ENCODE assay signal across 1 cellular context in genomic region chr17:82230627-82231311, GRCh38.
A peak's percentile ranks its signal among the peaks of the same experiment; 100 is the strongest.
TF ChIP-seq lines count a peak whose summit lies in the region.

No MANE protein-coding gene starts in this region.

TF ChIP-seq in HepG2, 621 proteins besides CTCF, POLR2A, EP300 and RAD21 (continued from another document and continues in another):
- TF ChIP-seq, protein P1, sequence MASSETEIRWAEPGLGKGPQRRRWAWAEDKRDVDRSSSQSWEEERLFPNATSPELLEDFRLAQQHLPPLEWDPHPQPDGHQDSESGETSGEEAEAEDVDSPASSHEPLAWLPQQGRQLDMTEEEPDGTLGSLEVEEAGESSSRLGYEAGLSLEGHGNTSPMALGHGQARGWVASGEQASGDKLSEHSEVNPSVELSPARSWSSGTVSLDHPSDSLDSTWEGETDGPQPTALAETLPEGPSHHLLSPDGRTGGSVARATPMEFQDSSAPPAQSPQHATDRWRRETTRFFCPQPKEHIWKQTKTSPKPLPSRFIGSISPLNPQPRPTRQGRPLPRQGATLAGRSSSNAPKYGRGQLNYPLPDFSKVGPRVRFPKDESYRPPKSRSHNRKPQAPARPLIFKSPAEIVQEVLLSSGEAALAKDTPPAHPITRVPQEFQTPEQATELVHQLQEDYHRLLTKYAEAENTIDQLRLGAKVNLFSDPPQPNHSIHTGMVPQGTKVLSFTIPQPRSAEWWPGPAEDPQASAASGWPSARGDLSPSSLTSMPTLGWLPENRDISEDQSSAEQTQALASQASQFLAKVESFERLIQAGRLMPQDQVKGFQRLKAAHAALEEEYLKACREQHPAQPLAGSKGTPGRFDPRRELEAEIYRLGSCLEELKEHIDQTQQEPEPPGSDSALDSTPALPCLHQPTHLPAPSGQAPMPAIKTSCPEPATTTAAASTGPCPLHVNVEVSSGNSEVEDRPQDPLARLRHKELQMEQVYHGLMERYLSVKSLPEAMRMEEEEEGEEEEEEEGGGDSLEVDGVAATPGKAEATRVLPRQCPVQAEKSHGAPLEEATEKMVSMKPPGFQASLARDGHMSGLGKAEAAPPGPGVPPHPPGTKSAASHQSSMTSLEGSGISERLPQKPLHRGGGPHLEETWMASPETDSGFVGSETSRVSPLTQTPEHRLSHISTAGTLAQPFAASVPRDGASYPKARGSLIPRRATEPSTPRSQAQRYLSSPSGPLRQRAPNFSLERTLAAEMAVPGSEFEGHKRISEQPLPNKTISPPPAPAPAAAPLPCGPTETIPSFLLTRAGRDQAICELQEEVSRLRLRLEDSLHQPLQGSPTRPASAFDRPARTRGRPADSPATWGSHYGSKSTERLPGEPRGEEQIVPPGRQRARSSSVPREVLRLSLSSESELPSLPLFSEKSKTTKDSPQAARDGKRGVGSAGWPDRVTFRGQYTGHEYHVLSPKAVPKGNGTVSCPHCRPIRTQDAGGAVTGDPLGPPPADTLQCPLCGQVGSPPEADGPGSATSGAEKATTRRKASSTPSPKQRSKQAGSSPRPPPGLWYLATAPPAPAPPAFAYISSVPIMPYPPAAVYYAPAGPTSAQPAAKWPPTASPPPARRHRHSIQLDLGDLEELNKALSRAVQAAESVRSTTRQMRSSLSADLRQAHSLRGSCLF (CRISPR knock-in tag; IDR thresholded peaks at IDR 0.05; ENCODE audit: borderline replicate concordance): peak; percentile 93; the same call in 1 of the 2 replicates
- TF ChIP-seq MED13 (CRISPR knock-in tag; IDR thresholded peaks at IDR 0.05) (peak; percentile 96), PREB (CRISPR knock-in tag; IDR thresholded peaks at IDR 0.05) (peak; percentile 90; the same call in 1 of the 2 replicates), THAP7 (CRISPR knock-in tag; IDR thresholded peaks at IDR 0.05) (peak; percentile 95), MZF1 (CRISPR knock-in tag; IDR thresholded peaks at IDR 0.05; ENCODE audit: borderline replicate concordance) (peak; percentile 95), ZNF292 (CRISPR knock-in tag; IDR thresholded peaks at IDR 0.05; ENCODE audit: borderline replicate concordance, low read depth) (no peak), ZNF737 (CRISPR knock-in tag; IDR thresholded peaks at IDR 0.05; ENCODE audit: borderline replicate concordance) (peak; percentile 88; the same call in 1 of the 2 replicates), NR1H2 (CRISPR knock-in tag; IDR thresholded peaks at IDR 0.05; ENCODE audit: borderline replicate concordance, low read depth) (peak; percentile 84; the same call in 1 of the 2 replicates), YEATS2 (CRISPR knock-in tag; IDR thresholded peaks at IDR 0.05; ENCODE audit: borderline replicate concordance) (no peak; the same call in 1 of the 2 replicates), CEBPB (IDR thresholded peaks at IDR 0.05; ENCODE audit: borderline replicate concordance, low read depth, low read length) (no peak), HCFC1 (IDR thresholded peaks at IDR 0.05; ENCODE audit: low read depth, low read length) (0 out of 2 replicates have a peak, but pooled peaks have one; percentile 31), NFE2 (CRISPR knock-in tag; IDR thresholded peaks at IDR 0.05) (no peak), ELK4 (CRISPR knock-in tag; IDR thresholded peaks at IDR 0.05; ENCODE audit: borderline replicate concordance) (peak; percentile 33; the same call in 1 of the 2 replicates), CBX1 (IDR thresholded peaks at IDR 0.05; ENCODE audit: low read depth) (peak; percentile 58), ZSCAN31 (CRISPR knock-in tag; IDR thresholded peaks at IDR 0.05; ENCODE audit: low read depth) (peak; percentile 98), ZNF768 (CRISPR knock-in tag; IDR thresholded peaks at IDR 0.05) (peak; percentile 82; the same call in 1 of the 2 replicates), RORA (CRISPR knock-in tag; IDR thresholded peaks at IDR 0.05) (no peak), ZNF460 (CRISPR knock-in tag; IDR thresholded peaks at IDR 0.05; ENCODE audit: borderline replicate concordance) (peak; percentile 46; the same call in 1 of the 2 replicates), ZBTB20 (CRISPR knock-in tag; IDR thresholded peaks at IDR 0.05; ENCODE audit: borderline replicate concordance, low read depth) (peak; percentile 90; the same call in 1 of the 2 replicates), ZNF282 (IDR thresholded peaks at IDR 0.05; ENCODE audit: partially characterized antibody) (no peak), KMT2B (CRISPR knock-in tag; IDR thresholded peaks at IDR 0.05) (peak; percentile 80), CERS6 (CRISPR knock-in tag; IDR thresholded peaks at IDR 0.05) (peak; percentile 95), ZFAT (CRISPR knock-in tag; conservative IDR thresholded peaks at IDR 0.05) (peak; percentile 84), AHR (CRISPR knock-in tag; IDR thresholded peaks at IDR 0.05) (no peak; the same call in 1 of the 2 replicates), ZBTB21 (CRISPR knock-in tag; IDR thresholded peaks at IDR 0.05) (no peak), ZFP41 (CRISPR knock-in tag; IDR thresholded peaks at IDR 0.05; ENCODE audit: borderline replicate concordance) (peak; percentile 83; the same call in 1 of the 2 replicates), TGIF2 (CRISPR knock-in tag; IDR thresholded peaks at IDR 0.05) (peak; percentile 69; the same call in 1 of the 2 replicates), ZNF597 (CRISPR knock-in tag; IDR thresholded peaks at IDR 0.05) (no peak), KLF12 (CRISPR knock-in tag; IDR thresholded peaks at IDR 0.05; ENCODE audit: borderline replicate concordance) (peak; percentile 99), RBAK (CRISPR knock-in tag; IDR thresholded peaks at IDR 0.05) (no peak), ZNF556 (CRISPR knock-in tag; IDR thresholded peaks at IDR 0.05; ENCODE audit: borderline replicate concordance) (peak; percentile 96), NR2F2 (IDR thresholded peaks at IDR 0.05; ENCODE audit: borderline replicate concordance, low read depth) (no peak), ZNF766 (CRISPR knock-in tag; IDR thresholded peaks at IDR 0.05; ENCODE audit: borderline replicate concordance) (peak; percentile 98), ETV5 (CRISPR knock-in tag; IDR thresholded peaks at IDR 0.05; ENCODE audit: borderline replicate concordance) (no peak; the same call in 1 of the 2 replicates), ZNF160 (CRISPR knock-in tag; IDR thresholded peaks at IDR 0.05) (peak; percentile 95), PRDM4 (CRISPR knock-in tag; IDR thresholded peaks at IDR 0.05; ENCODE audit: borderline replicate concordance) (no peak; the same call in 1 of the 2 replicates)
- TF ChIP-seq, protein P2, sequence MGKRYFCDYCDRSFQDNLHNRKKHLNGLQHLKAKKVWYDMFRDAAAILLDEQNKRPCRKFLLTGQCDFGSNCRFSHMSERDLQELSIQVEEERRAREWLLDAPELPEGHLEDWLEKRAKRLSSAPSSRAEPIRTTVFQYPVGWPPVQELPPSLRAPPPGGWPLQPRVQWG (CRISPR knock-in tag; IDR thresholded peaks at IDR 0.05; ENCODE audit: borderline replicate concordance, low read depth): no peak; the same call in 1 of the 2 replicates
- TF ChIP-seq, protein P3, sequence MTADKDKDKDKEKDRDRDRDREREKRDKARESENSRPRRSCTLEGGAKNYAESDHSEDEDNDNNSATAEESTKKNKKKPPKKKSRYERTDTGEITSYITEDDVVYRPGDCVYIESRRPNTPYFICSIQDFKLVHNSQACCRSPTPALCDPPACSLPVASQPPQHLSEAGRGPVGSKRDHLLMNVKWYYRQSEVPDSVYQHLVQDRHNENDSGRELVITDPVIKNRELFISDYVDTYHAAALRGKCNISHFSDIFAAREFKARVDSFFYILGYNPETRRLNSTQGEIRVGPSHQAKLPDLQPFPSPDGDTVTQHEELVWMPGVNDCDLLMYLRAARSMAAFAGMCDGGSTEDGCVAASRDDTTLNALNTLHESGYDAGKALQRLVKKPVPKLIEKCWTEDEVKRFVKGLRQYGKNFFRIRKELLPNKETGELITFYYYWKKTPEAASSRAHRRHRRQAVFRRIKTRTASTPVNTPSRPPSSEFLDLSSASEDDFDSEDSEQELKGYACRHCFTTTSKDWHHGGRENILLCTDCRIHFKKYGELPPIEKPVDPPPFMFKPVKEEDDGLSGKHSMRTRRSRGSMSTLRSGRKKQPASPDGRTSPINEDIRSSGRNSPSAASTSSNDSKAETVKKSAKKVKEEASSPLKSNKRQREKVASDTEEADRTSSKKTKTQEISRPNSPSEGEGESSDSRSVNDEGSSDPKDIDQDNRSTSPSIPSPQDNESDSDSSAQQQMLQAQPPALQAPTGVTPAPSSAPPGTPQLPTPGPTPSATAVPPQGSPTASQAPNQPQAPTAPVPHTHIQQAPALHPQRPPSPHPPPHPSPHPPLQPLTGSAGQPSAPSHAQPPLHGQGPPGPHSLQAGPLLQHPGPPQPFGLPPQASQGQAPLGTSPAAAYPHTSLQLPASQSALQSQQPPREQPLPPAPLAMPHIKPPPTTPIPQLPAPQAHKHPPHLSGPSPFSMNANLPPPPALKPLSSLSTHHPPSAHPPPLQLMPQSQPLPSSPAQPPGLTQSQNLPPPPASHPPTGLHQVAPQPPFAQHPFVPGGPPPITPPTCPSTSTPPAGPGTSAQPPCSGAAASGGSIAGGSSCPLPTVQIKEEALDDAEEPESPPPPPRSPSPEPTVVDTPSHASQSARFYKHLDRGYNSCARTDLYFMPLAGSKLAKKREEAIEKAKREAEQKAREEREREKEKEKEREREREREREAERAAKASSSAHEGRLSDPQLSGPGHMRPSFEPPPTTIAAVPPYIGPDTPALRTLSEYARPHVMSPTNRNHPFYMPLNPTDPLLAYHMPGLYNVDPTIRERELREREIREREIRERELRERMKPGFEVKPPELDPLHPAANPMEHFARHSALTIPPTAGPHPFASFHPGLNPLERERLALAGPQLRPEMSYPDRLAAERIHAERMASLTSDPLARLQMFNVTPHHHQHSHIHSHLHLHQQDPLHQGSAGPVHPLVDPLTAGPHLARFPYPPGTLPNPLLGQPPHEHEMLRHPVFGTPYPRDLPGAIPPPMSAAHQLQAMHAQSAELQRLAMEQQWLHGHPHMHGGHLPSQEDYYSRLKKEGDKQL (CRISPR knock-in tag; IDR thresholded peaks at IDR 0.05; ENCODE audit: low read depth): no peak; the same call in 1 of the 2 replicates
- TF ChIP-seq, protein P4, sequence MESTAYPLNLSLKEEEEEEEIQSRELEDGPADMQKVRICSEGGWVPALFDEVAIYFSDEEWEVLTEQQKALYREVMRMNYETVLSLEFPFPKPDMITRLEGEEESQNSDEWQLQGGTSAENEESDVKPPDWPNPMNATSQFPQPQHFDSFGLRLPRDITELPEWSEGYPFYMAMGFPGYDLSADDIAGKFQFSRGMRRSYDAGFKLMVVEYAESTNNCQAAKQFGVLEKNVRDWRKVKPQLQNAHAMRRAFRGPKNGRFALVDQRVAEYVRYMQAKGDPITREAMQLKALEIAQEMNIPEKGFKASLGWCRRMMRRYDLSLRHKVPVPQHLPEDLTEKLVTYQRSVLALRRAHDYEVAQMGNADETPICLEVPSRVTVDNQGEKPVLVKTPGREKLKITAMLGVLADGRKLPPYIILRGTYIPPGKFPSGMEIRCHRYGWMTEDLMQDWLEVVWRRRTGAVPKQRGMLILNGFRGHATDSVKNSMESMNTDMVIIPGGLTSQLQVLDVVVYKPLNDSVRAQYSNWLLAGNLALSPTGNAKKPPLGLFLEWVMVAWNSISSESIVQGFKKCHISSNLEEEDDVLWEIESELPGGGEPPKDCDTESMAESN (CRISPR knock-in tag; conservative IDR thresholded peaks at IDR 0.05): peak; percentile 99
